In the genomic region with DNA sequence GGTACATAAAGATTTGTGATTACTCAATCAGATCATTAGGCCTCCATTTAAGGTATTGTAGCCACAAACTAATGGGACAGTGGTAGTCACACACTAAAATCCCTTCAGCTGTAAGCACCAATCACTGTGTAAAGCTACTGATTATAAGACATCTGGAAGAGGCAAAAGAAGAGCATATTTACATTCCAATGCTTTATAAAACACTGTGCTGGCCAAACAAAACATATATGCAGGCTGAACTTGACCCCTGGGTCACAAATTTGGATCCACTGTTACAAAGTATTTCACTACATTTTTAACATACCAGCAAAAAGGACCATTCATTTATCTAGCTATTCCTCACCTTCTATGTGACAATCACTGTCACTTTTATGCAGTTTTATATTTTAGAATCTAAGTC, we compare ENCODE assay signal across 17 cellular contexts. TPM values are rescaled to one million over a fixed set of nuclear protein-coding genes. Genes with fewer than 3 reads are reported as not detected.
DNase-seq lines count a peak whose midpoint lies in the region; ATAC-seq lines count a peak whose summit lies in the region.
"Had no signal": no experiment of that assay in that cellular context is flagged by ENCODE, and none has a peak within 500 bp of the region (broad histone marks: within the 10 kb centered on the region; RNA-seq: fewer than 3 reads in every experiment).

No MANE protein-coding gene starts in this region.

- H3K4me3 ChIP-seq in skeletal muscle cell (ENCODE audit: low read depth, low read length): no peak overlapping the region
- H3K4me3 ChIP-seq: gastroesophageal sphincter, SJCRH30, spleen, tibial artery had no signal

- no peak for ATAC-seq in HG02571 (IDR thresholded peaks at IDR 0.05; ENCODE audit: unreplicated experiment)
- ATAC-seq: gastroesophageal sphincter; stimulated activated effector memory CD8-positive, alpha-beta T cell treated with anti-CD3 and anti-CD28 coated beads, Interleukin-12 subunit alpha, Interleukin-12 subunit beta, amount 100 ng/mL, for 72 hours had no signal

- DNase-seq in GM03348 (ENCODE audit: low spot score) (peak; percentile 48), RPMI7951 (ENCODE audit: low read depth) (peak; percentile 19), fibroblast of gingiva (ENCODE audit: low read depth) (peak; percentile 77), skeletal muscle cell (ENCODE audit: low read depth) (peak; percentile 52), NCI-H2171 (lab: John Stamatoyannopoulos, UW) (no peak)
- no peak for DNase-seq in activated CD4-positive, alpha-beta T cell treated with anti-CD3 and anti-CD28 coated beads, Interleukin-2, amount 50 U/mL, for 48 hours
- DNase-seq: activated CD4-positive, alpha-beta T cell treated with anti-CD3 and anti-CD28 coated beads, Interleukin-2, amount 10 ng/mL, durations not matched to agents 7 days and 5 days; activated naive CD4-positive, alpha-beta T cell treated with anti-CD3 and anti-CD28 coated beads, Interleukin-2, amount 10 ng/mL, durations not matched to agents 7 days and 5 days; effector CD8-positive, alpha-beta T cell; NCI-H1694; NCI-H345; SJCRH30; spleen; tibial artery had no signal

RNA-seq across cellular contexts. Expression of gene ANLN, which starts 41.4 kb away (rescaled TPM):
- total RNA-seq in RPMI7951 (2014; rRNA removed; shearing (Covaris generic)): 435 and 537 TPM in 2 replicates

Comparison
In these comparisons a context has a peak if more than half of its experiments do, and no peak if none do; other contexts are left out.
1. DNase-seq: peak in GM03348 (single experiment), RPMI7951 (single experiment), fibroblast of gingiva (single experiment) and skeletal muscle cell (single experiment); none in NCI-H2171 (single experiment) and activated CD4-positive, alpha-beta T cell treated with anti-CD3 and anti-CD28 coated beads, Interleukin-2, amount 50 U/mL, for 48 hours (0 of 2).